ENCODE assay signal across 1 cellular context in genomic region chr7:75795831-75796285, GRCh38.
TF ChIP-seq lines count a peak whose summit lies in the region.

No MANE protein-coding gene starts in this region.

TF ChIP-seq in K562, 482 proteins besides CTCF, POLR2A, EP300 and RAD21 (continued from another document and continues in another):
- TF ChIP-seq ZNF398 (CRISPR knock-in tag; IDR thresholded peaks at IDR 0.05) (no peak), NR2C1 (IDR thresholded peaks at IDR 0.05) (0 out of 2 replicates have a peak, but pooled peaks have one; percentile 17), NR2C1 (tag; IDR thresholded peaks at IDR 0.05) (peak; percentile 43; the same call in 1 of the 2 replicates), ZKSCAN8 (CRISPR knock-in tag; IDR thresholded peaks at IDR 0.05) (no peak), SNIP1 (IDR thresholded peaks at IDR 0.05; ENCODE audit: low read depth) (no peak), TFE3 (CRISPR knock-in tag; IDR thresholded peaks at IDR 0.05) (no peak), CXXC5 (CRISPR knock-in tag; IDR thresholded peaks at IDR 0.05) (no peak), ZNF23 (CRISPR knock-in tag; IDR thresholded peaks at IDR 0.05) (no peak), PTTG1 (tag; IDR thresholded peaks at IDR 0.05; ENCODE audit: low read depth) (no peak), CBX2 (IDR thresholded peaks at IDR 0.05; ENCODE audit: insufficient read depth, low read length, poor library complexity, severe bottlenecking) (no peak), ZNF232 (CRISPR knock-in tag; IDR thresholded peaks at IDR 0.05) (no peak), NCOA6 (IDR thresholded peaks at IDR 0.05) (no peak), ZNF311 (CRISPR knock-in tag; IDR thresholded peaks at IDR 0.05) (no peak), RFX5 (IDR thresholded peaks at IDR 0.05; ENCODE audit: low read depth, low read length) (no peak), ZNF592 (IDR thresholded peaks at IDR 0.05) (peak; percentile 39; the same call in 1 of the 2 replicates), ZNF444 (CRISPR knock-in tag; IDR thresholded peaks at IDR 0.05) (no peak), MTF1 (CRISPR knock-in tag; IDR thresholded peaks at IDR 0.05; ENCODE audit: borderline replicate concordance) (no peak), TARDBP (IDR thresholded peaks at IDR 0.05) (no peak), ID3 (CRISPR knock-in tag; IDR thresholded peaks at IDR 0.05) (no peak), ID3 (tag; IDR thresholded peaks at IDR 0.05) (no peak), MLX (CRISPR knock-in tag; conservative IDR thresholded peaks at IDR 0.05) (no peak), MLLT1 (IDR thresholded peaks at IDR 0.05) (no peak), ZNF124 (CRISPR knock-in tag; IDR thresholded peaks at IDR 0.05) (no peak), ZHX1 (conservative IDR thresholded peaks at IDR 0.05; ENCODE audit: low read length) (no peak), ZNF79 (CRISPR knock-in tag; IDR thresholded peaks at IDR 0.05; ENCODE audit: low read depth) (no peak), BMI1 (IDR thresholded peaks at IDR 0.05; ENCODE audit: low read length) (no peak), ELF1 (tag; IDR thresholded peaks at IDR 0.05) (no peak), C11orf30 (IDR thresholded peaks at IDR 0.05; ENCODE audit: low read depth) (peak; percentile 78), CCNT2 (IDR thresholded peaks at IDR 0.05; ENCODE audit: borderline replicate concordance, extremely low read depth, insufficient read length, low read depth, low read length) (peak; percentile 17), VEZF1 (CRISPR knock-in tag; IDR thresholded peaks at IDR 0.05) (no peak), KDM1A (IDR thresholded peaks at IDR 0.05) (0 out of 4 replicates have a peak, but pooled peaks of 1 of the 2 experiments have one; percentile 12), ZNF174 (CRISPR knock-in tag; IDR thresholded peaks at IDR 0.05) (no peak), KLF1 (tag; IDR thresholded peaks at IDR 0.05) (no peak), ZBTB9 (CRISPR knock-in tag; IDR thresholded peaks at IDR 0.05) (no peak), ZMIZ1 (IDR thresholded peaks at IDR 0.05; ENCODE audit: low read depth in 2 of 2, low read length in 2 of 2) (no peak), NR2C2 (CRISPR knock-in tag; IDR thresholded peaks at IDR 0.05) (no peak), NR2C2 (tag; IDR thresholded peaks at IDR 0.05) (peak; percentile 43; the same call in 1 of the 2 replicates), ZNF347 (CRISPR knock-in tag; IDR thresholded peaks at IDR 0.05; ENCODE audit: low read depth) (no peak), ATF2 (CRISPR knock-in tag; IDR thresholded peaks at IDR 0.05) (no peak), ELF2 (CRISPR knock-in tag; IDR thresholded peaks at IDR 0.05) (no peak), OTX1 (CRISPR knock-in tag; IDR thresholded peaks at IDR 0.05) (no peak), GABPB1 (CRISPR knock-in tag; IDR thresholded peaks at IDR 0.05) (no peak), ZNF224 (CRISPR knock-in tag; IDR thresholded peaks at IDR 0.05) (no peak), FOXJ2 (tag; IDR thresholded peaks at IDR 0.05) (no peak)
